ENCODE assay signal across 21 cellular contexts in the genomic region with DNA sequence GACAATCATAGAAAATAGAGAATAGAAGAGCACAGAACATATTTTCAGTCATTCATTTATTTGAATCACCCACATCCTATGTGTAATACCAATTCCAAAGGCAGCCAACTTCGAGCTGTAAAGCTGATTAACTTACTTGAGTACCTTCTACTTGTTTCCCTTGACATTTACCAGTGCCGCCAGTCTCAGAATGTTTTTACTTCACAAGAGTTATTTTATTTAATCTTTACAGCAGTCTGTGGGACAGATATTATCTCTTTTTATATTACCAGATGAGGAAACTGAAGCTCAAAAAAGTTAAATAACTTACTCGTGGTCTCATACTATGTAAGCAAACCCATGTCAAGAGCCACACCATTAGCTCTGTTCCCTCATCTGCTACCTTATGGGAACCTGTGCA.
"Had no signal": no experiment of that assay in that cellular context is flagged by ENCODE, and none has a peak within 500 bp of the region (broad histone marks: within the 10 kb centered on the region; RNA-seq: fewer than 3 reads in every experiment).

No MANE protein-coding gene starts in this region.

- H3K27ac Mint-ChIP-seq: activated CD4-positive, alpha-beta memory T cell treated with anti-CD3 and anti-CD28 coated beads for 36 hours; activated CD4-positive, alpha-beta T cell treated with anti-CD3 and anti-CD28 coated beads, Interleukin-2, amount 10 ng/mL, durations not matched to agents 7 days and 5 days; activated naive CD4-positive, alpha-beta T cell treated with anti-CD3 and anti-CD28 coated beads, Interleukin-2, amount 50 U/mL, for 24 hours had no signal

- DNase-seq: activated CD4-positive, alpha-beta memory T cell treated with anti-CD3 and anti-CD28 coated beads for 36 hours; activated CD4-positive, alpha-beta T cell treated with anti-CD3 and anti-CD28 coated beads, Interleukin-2, amount 10 ng/mL, durations not matched to agents 7 days and 5 days; activated CD4-positive, CD25-positive, alpha-beta regulatory T cell; activated CD8-positive, alpha-beta memory T cell treated with anti-CD3 and anti-CD28 coated beads for 24 hours; activated effector memory CD4-positive, alpha-beta T cell treated with Interleukin-2 at 50 U/mL for 16 hours; activated naive CD4-positive, alpha-beta T cell; activated T-cell treated with anti-CD3 and anti-CD28 coated beads, Interleukin-2, amount 50 U/mL, for 48 hours; NCI-H1092; NCI-H1417; NCI-H1930; NCI-H2171; NCI-H2227 treated with DMSO at 0.1 percent for 48 hours; NCI-H446 treated with DMSO at 0.1 percent for 48 hours; NCI-H524 treated with DMSO at 0.1 percent for 48 hours; NCI-H748 treated with DMSO at 0.1 percent for 48 hours; Peyer's patch; Right ventricle myocardium superior had no signal

- H3K27ac ChIP-seq: KMS-11, Peyer's patch, RWPE1, SJSA1 had no signal

- H3K9me3 ChIP-seq: Peyer's patch, SJSA1 had no signal

- H3K36me3 Mint-ChIP-seq: activated CD4-positive, alpha-beta memory T cell treated with anti-CD3 and anti-CD28 coated beads for 36 hours had no signal

- H3K9me3 Mint-ChIP-seq: activated CD4-positive, alpha-beta memory T cell treated with anti-CD3 and anti-CD28 coated beads for 36 hours; activated CD4-positive, alpha-beta T cell treated with anti-CD3 and anti-CD28 coated beads, Interleukin-2, amount 10 ng/mL, durations not matched to agents 7 days and 5 days; activated naive CD4-positive, alpha-beta T cell treated with anti-CD3 and anti-CD28 coated beads, Interleukin-2, amount 50 U/mL, for 24 hours had no signal

- H3K27me3 Mint-ChIP-seq: activated CD4-positive, alpha-beta memory T cell treated with anti-CD3 and anti-CD28 coated beads for 36 hours; activated CD4-positive, alpha-beta T cell treated with anti-CD3 and anti-CD28 coated beads, Interleukin-2, amount 10 ng/mL, durations not matched to agents 7 days and 5 days; activated naive CD4-positive, alpha-beta T cell treated with anti-CD3 and anti-CD28 coated beads, Interleukin-2, amount 50 U/mL, for 24 hours had no signal

- H3K4me3 ChIP-seq: Peyer's patch, SJSA1 had no signal

- H3K4me1 Mint-ChIP-seq: activated naive CD4-positive, alpha-beta T cell treated with anti-CD3 and anti-CD28 coated beads, Interleukin-2, amount 50 U/mL, for 24 hours had no signal

- H3K4me1 ChIP-seq: SJSA1 had no signal

- H3K4me3 Mint-ChIP-seq: activated CD4-positive, alpha-beta memory T cell treated with anti-CD3 and anti-CD28 coated beads for 36 hours; activated CD4-positive, alpha-beta T cell treated with anti-CD3 and anti-CD28 coated beads, Interleukin-2, amount 10 ng/mL, durations not matched to agents 7 days and 5 days; activated naive CD4-positive, alpha-beta T cell treated with anti-CD3 and anti-CD28 coated beads, Interleukin-2, amount 50 U/mL, for 24 hours had no signal

- H3K36me3 ChIP-seq: Peyer's patch, SJSA1 had no signal

- H3K27me3 ChIP-seq: Peyer's patch, SJSA1 had no signal
